ENCODE assay signal across 20 cellular contexts in the genomic region with DNA sequence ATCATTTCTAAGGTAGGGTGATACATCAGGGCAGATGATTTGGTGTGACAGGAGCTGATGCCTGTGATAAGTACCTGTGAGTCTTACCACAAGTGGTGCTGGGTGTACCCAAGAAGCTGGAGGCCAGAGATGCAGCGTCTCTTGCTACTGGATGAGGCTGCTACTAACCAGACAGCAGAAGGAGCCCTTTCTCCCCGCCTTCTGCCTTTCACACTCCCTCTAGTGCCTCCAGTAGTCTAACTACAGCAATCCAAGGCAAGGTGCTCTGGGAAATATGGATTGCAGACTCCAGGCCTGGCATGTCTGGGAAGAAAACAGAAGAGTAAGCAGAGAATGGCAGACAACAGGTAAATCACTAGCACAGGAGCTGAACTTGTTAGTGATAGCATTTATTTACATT.
"Had no signal": no experiment of that assay in that cellular context is flagged by ENCODE, and none has a peak within 500 bp of the region (broad histone marks: within the 10 kb centered on the region; RNA-seq: fewer than 3 reads in every experiment).

No MANE protein-coding gene starts in this region.

- H3K36me3 ChIP-seq: right atrium auricular region had no signal

- H2AFZ ChIP-seq: hepatocyte had no signal

- H3K27me3 Mint-ChIP-seq: activated CD4-positive, alpha-beta T cell treated with anti-CD3 and anti-CD28 coated beads, Interleukin-2, amount 10 ng/mL, durations not matched to agents 7 days and 5 days; activated naive CD4-positive, alpha-beta T cell treated with anti-CD3 and anti-CD28 coated beads, Interleukin-2, amount 10 ng/mL, durations not matched to agents 7 days and 5 days; activated T-helper 17 cell treated with anti-CD3 and anti-CD28 coated beads, Interleukin-2, amount 50 U/mL, for 72 hours; central memory CD8-positive, alpha-beta T cell; stimulated activated naive CD8-positive, alpha-beta T cell treated with anti-CD3 and anti-CD28 coated beads, Interleukin-15, amount 100 ng/mL, for 72 hours had no signal

- H3K9me3 Mint-ChIP-seq: activated CD4-positive, alpha-beta T cell treated with anti-CD3 and anti-CD28 coated beads, Interleukin-2, amount 10 ng/mL, durations not matched to agents 7 days and 5 days; activated naive CD4-positive, alpha-beta T cell treated with anti-CD3 and anti-CD28 coated beads, Interleukin-2, amount 10 ng/mL, durations not matched to agents 7 days and 5 days; activated T-helper 17 cell treated with anti-CD3 and anti-CD28 coated beads, Interleukin-2, amount 50 U/mL, for 72 hours; central memory CD8-positive, alpha-beta T cell had no signal

- H3K4me3 Mint-ChIP-seq: activated CD4-positive, alpha-beta T cell treated with anti-CD3 and anti-CD28 coated beads, Interleukin-2, amount 10 ng/mL, durations not matched to agents 7 days and 5 days; activated naive CD4-positive, alpha-beta T cell treated with anti-CD3 and anti-CD28 coated beads, Interleukin-2, amount 10 ng/mL, durations not matched to agents 7 days and 5 days; activated T-helper 17 cell treated with anti-CD3 and anti-CD28 coated beads, Interleukin-2, amount 50 U/mL, for 72 hours; central memory CD8-positive, alpha-beta T cell; natural killer cell; stimulated activated naive CD8-positive, alpha-beta T cell treated with anti-CD3 and anti-CD28 coated beads, Interleukin-15, amount 100 ng/mL, for 72 hours had no signal

- H3K27me3 ChIP-seq: body of pancreas, hepatocyte, right atrium auricular region, testis had no signal

- ATAC-seq: activated T-helper 17 cell treated with anti-CD3 and anti-CD28 coated beads, Interleukin-2, amount 50 U/mL, for 72 hours; body of pancreas; left colon; natural killer cell; stimulated activated naive CD8-positive, alpha-beta T cell treated with anti-CD3 and anti-CD28 coated beads, Interleukin-15, amount 100 ng/mL, for 72 hours had no signal

- H3K4me3 ChIP-seq: body of pancreas, hepatocyte, lung, right atrium auricular region, skin epidermis, testis had no signal

- H3K9me3 ChIP-seq: body of pancreas, right atrium auricular region, testis had no signal

- H3K79me2 ChIP-seq: hepatocyte had no signal

- DNase-seq: activated CD4-positive, alpha-beta T cell treated with anti-CD3 and anti-CD28 coated beads, Interleukin-2, amount 10 ng/mL, durations not matched to agents 7 days and 5 days; activated CD4-positive, CD25-positive, alpha-beta regulatory T cell; activated CD8-positive, alpha-beta memory T cell treated with anti-CD3 and anti-CD28 coated beads for 24 hours; activated naive CD4-positive, alpha-beta T cell treated with anti-CD3 and anti-CD28 coated beads, Interleukin-2, amount 10 ng/mL, durations not matched to agents 7 days and 5 days; activated T-cell treated with anti-CD3 and anti-CD28 coated beads for 4 hours; amniotic stem cell; body of pancreas; effector memory CD4-positive, alpha-beta T cell; left colon; natural killer cell; nucleus accumbens; stimulated activated CD4-positive, alpha-beta T cell treated with anti-CD3 and anti-CD28 coated beads, Interleukin-4, amount 100 ng/mL, for 4 hours; stimulated activated naive CD8-positive, alpha-beta T cell treated with anti-CD3 and anti-CD28 coated beads, Interleukin-15, amount 100 ng/mL, for 72 hours; testis had no signal

- H3K36me3 Mint-ChIP-seq: activated naive CD4-positive, alpha-beta T cell treated with anti-CD3 and anti-CD28 coated beads, Interleukin-2, amount 10 ng/mL, durations not matched to agents 7 days and 5 days; natural killer cell had no signal

- H3K27ac ChIP-seq: body of pancreas, hepatocyte, right atrium auricular region, skin epidermis, testis had no signal

- H3K4me1 Mint-ChIP-seq: activated CD4-positive, alpha-beta T cell treated with anti-CD3 and anti-CD28 coated beads, Interleukin-2, amount 10 ng/mL, durations not matched to agents 7 days and 5 days; activated naive CD4-positive, alpha-beta T cell treated with anti-CD3 and anti-CD28 coated beads, Interleukin-2, amount 10 ng/mL, durations not matched to agents 7 days and 5 days; activated T-helper 17 cell treated with anti-CD3 and anti-CD28 coated beads, Interleukin-2, amount 50 U/mL, for 72 hours; central memory CD8-positive, alpha-beta T cell; natural killer cell; stimulated activated naive CD8-positive, alpha-beta T cell treated with anti-CD3 and anti-CD28 coated beads, Interleukin-15, amount 100 ng/mL, for 72 hours had no signal

- H3K4me1 ChIP-seq: body of pancreas, right atrium auricular region, testis had no signal

- H3K27ac Mint-ChIP-seq: activated CD4-positive, alpha-beta T cell treated with anti-CD3 and anti-CD28 coated beads, Interleukin-2, amount 10 ng/mL, durations not matched to agents 7 days and 5 days; activated naive CD4-positive, alpha-beta T cell treated with anti-CD3 and anti-CD28 coated beads, Interleukin-2, amount 10 ng/mL, durations not matched to agents 7 days and 5 days; activated T-helper 17 cell treated with anti-CD3 and anti-CD28 coated beads, Interleukin-2, amount 50 U/mL, for 72 hours; natural killer cell; stimulated activated naive CD8-positive, alpha-beta T cell treated with anti-CD3 and anti-CD28 coated beads, Interleukin-15, amount 100 ng/mL, for 72 hours had no signal

- H3K4me2 ChIP-seq: hepatocyte had no signal
